ENCODE assay signal across 18 cellular contexts in the genomic region with DNA sequence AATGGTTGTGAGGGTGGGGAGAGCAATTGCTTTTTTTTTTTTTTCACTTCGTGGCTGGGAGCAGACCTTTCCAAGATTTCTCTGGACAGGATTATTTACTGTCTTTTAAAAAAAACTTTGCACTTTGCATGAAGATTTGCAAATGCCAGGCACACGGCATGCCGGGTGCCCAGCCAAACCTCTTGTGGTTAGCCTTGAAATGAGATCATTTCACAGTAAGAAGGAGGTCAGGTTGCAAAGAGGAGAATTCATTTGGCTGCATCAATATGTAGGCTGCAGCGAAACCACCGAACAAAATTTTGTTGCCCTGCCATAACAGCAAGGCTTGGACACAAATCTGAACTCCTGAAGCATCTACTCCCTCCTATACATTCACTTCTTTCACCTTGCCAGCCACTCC. TPM values are rescaled to one million over a fixed set of nuclear protein-coding genes. Genes with fewer than 3 reads are reported as not detected.
"Had no signal": no experiment of that assay in that cellular context is flagged by ENCODE, and none has a peak within 500 bp of the region (broad histone marks: within the 10 kb centered on the region; RNA-seq: fewer than 3 reads in every experiment).

No MANE protein-coding gene starts in this region.

- H3K4me1 ChIP-seq: ascending aorta, tibial nerve had no signal

- H3K4me3 ChIP-seq: ascending aorta, lung, tibial nerve had no signal

- H3K27me3 ChIP-seq: ascending aorta, tibial nerve had no signal

- H3K36me3 Mint-ChIP-seq: activated CD8-positive, alpha-beta memory T cell treated with anti-CD3 and anti-CD28 coated beads, Interleukin-2, amount 10 ng/mL, durations not matched to agents 7 days and 5 days; activated naive CD8-positive, alpha-beta T cell treated with anti-CD3 and anti-CD28 coated beads for 36 hours; naive thymus-derived CD8-positive, alpha-beta T cell; stimulated activated effector memory CD8-positive, alpha-beta T cell treated with anti-CD3 and anti-CD28 coated beads, Interleukin-12 subunit alpha, Interleukin-12 subunit beta, amount 100 ng/mL, for 72 hours had no signal

- DNase-seq: activated CD4-positive, alpha-beta T cell treated with anti-CD3 and anti-CD28 coated beads for 1 hour; activated CD4-positive, alpha-beta T cell treated with anti-CD3 and anti-CD28 coated beads, Interleukin-2, amount 50 U/mL, for 48 hours; activated CD8-positive, alpha-beta memory T cell treated with anti-CD3 and anti-CD28 coated beads, Interleukin-2, amount 10 ng/mL, durations not matched to agents 7 days and 5 days; activated effector memory CD4-positive, alpha-beta T cell treated with Interleukin-2 at 50 U/mL for 16 hours; activated naive CD8-positive, alpha-beta T cell treated with anti-CD3 and anti-CD28 coated beads for 36 hours; activated T-cell treated with anti-CD3 and anti-CD28 coated beads, Interleukin-2, amount 50 U/mL, for 24 hours; central memory CD4-positive, alpha-beta T cell; effector memory CD8-positive, alpha-beta T cell; naive thymus-derived CD8-positive, alpha-beta T cell; right cardiac atrium; T1000 had no signal

- H3K4me1 Mint-ChIP-seq: activated CD8-positive, alpha-beta memory T cell treated with anti-CD3 and anti-CD28 coated beads, Interleukin-2, amount 10 ng/mL, durations not matched to agents 7 days and 5 days; activated naive CD8-positive, alpha-beta T cell treated with anti-CD3 and anti-CD28 coated beads for 36 hours; stimulated activated effector memory CD8-positive, alpha-beta T cell treated with anti-CD3 and anti-CD28 coated beads, Interleukin-12 subunit alpha, Interleukin-12 subunit beta, amount 100 ng/mL, for 72 hours had no signal

- H3K36me3 ChIP-seq: ascending aorta, neutrophil, tibial nerve had no signal

- H3K9me3 Mint-ChIP-seq: activated naive CD8-positive, alpha-beta T cell treated with anti-CD3 and anti-CD28 coated beads for 36 hours; activated T-cell treated with anti-CD3 and anti-CD28 coated beads, Interleukin-2, amount 50 U/mL, for 24 hours; effector memory CD8-positive, alpha-beta T cell; naive thymus-derived CD8-positive, alpha-beta T cell; stimulated activated effector memory CD8-positive, alpha-beta T cell treated with anti-CD3 and anti-CD28 coated beads, Interleukin-12 subunit alpha, Interleukin-12 subunit beta, amount 100 ng/mL, for 72 hours had no signal

- H3K27ac ChIP-seq: ascending aorta, epithelial cell of prostate, neutrophil, tibial nerve had no signal

- H3K9me3 ChIP-seq: ascending aorta, neutrophil, tibial nerve had no signal

- H3K4me3 Mint-ChIP-seq: activated CD8-positive, alpha-beta memory T cell treated with anti-CD3 and anti-CD28 coated beads, Interleukin-2, amount 10 ng/mL, durations not matched to agents 7 days and 5 days; activated naive CD8-positive, alpha-beta T cell treated with anti-CD3 and anti-CD28 coated beads for 36 hours; activated T-cell treated with anti-CD3 and anti-CD28 coated beads, Interleukin-2, amount 50 U/mL, for 24 hours; effector memory CD8-positive, alpha-beta T cell; naive thymus-derived CD8-positive, alpha-beta T cell; stimulated activated effector memory CD8-positive, alpha-beta T cell treated with anti-CD3 and anti-CD28 coated beads, Interleukin-12 subunit alpha, Interleukin-12 subunit beta, amount 100 ng/mL, for 72 hours had no signal

- ATAC-seq: activated CD8-positive, alpha-beta memory T cell treated with anti-CD3 and anti-CD28 coated beads, Interleukin-2, amount 10 ng/mL, durations not matched to agents 7 days and 5 days; effector memory CD8-positive, alpha-beta T cell; naive thymus-derived CD8-positive, alpha-beta T cell; right cardiac atrium; stimulated activated effector memory CD8-positive, alpha-beta T cell treated with anti-CD3 and anti-CD28 coated beads, Interleukin-12 subunit alpha, Interleukin-12 subunit beta, amount 100 ng/mL, for 72 hours had no signal

- H3K27ac Mint-ChIP-seq: activated CD8-positive, alpha-beta memory T cell treated with anti-CD3 and anti-CD28 coated beads, Interleukin-2, amount 10 ng/mL, durations not matched to agents 7 days and 5 days; activated naive CD8-positive, alpha-beta T cell treated with anti-CD3 and anti-CD28 coated beads for 36 hours; activated T-cell treated with anti-CD3 and anti-CD28 coated beads, Interleukin-2, amount 50 U/mL, for 24 hours; effector memory CD8-positive, alpha-beta T cell; naive thymus-derived CD8-positive, alpha-beta T cell; stimulated activated effector memory CD8-positive, alpha-beta T cell treated with anti-CD3 and anti-CD28 coated beads, Interleukin-12 subunit alpha, Interleukin-12 subunit beta, amount 100 ng/mL, for 72 hours had no signal

RNA-seq across cellular contexts. Expression of a gene that starts 36.5 kb away (rescaled TPM):
- total RNA-seq: activated CD8-positive, alpha-beta memory T cell treated with anti-CD3 and anti-CD28 coated beads, Interleukin-2, amount 10 ng/mL, durations not matched to agents 7 days and 5 days; activated naive CD8-positive, alpha-beta T cell treated with anti-CD3 and anti-CD28 coated beads for 36 hours; glomerular endothelial cell; naive thymus-derived CD8-positive, alpha-beta T cell had no signal
